Comparison of ENCODE assay signal across 1 cellular context in the genomic region with DNA sequence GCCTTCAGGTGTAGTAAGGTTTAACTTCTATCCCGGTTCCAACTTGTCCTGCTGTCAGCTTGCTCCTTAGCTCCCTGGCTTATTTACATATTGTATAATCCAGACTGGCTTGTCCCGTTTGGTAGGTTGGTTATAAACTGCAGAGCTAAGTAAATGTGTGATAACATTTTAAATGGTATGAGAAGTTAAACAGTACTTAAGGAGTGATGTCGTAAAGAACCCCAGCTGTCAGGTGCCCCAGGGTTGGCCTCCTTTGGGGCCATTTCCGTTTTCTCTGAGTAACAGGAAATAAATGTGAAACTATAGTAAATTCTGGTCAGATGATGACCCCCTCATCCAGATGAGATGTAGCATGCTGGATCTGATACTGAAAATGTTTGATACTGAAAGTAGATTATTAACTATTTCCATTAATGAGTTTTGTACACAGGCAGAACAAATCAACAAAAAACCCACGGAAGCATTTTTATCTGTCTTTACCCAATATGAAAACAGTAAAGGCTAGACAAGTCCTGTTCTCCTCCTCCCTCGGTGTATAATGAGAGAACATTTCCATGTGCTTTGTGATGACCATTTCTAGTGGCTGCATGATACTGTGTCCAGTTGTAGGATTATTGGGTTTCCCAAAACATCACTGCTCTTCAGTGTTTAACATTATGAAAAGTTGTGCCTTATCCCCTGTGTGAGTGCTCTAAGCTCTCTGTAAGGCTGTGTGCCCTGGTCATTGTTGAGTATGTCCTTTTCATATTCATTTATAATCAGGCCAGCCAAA.
TF ChIP-seq lines count a peak whose summit lies in the region.

No MANE protein-coding gene starts in this region.

TF ChIP-seq in SK-N-SH treated with all-trans-retinoic acid at 6 μM for 48 hours, 23 proteins besides CTCF, POLR2A, EP300 and RAD21 (continued from another document):
- TF ChIP-seq CSRNP3 (CRISPR knock-in tag; IDR thresholded peaks at IDR 0.05), result no peak
- TF ChIP-seq PPARA (CRISPR knock-in tag; IDR thresholded peaks at IDR 0.05; ENCODE audit: borderline replicate concordance), result no peak
- TF ChIP-seq GLIS3 (CRISPR knock-in tag; IDR thresholded peaks at IDR 0.05), result no peak
- TF ChIP-seq ARNTL (CRISPR knock-in tag; IDR thresholded peaks at IDR 0.05; ENCODE audit: borderline replicate concordance, low read depth), result no peak
- no peak for TF ChIP-seq OSR1 (CRISPR knock-in tag; IDR thresholded peaks at IDR 0.05)
- no peak for TF ChIP-seq POU6F1 (CRISPR knock-in tag; IDR thresholded peaks at IDR 0.05; ENCODE audit: borderline replicate concordance, low read depth)
